In the genomic region with DNA sequence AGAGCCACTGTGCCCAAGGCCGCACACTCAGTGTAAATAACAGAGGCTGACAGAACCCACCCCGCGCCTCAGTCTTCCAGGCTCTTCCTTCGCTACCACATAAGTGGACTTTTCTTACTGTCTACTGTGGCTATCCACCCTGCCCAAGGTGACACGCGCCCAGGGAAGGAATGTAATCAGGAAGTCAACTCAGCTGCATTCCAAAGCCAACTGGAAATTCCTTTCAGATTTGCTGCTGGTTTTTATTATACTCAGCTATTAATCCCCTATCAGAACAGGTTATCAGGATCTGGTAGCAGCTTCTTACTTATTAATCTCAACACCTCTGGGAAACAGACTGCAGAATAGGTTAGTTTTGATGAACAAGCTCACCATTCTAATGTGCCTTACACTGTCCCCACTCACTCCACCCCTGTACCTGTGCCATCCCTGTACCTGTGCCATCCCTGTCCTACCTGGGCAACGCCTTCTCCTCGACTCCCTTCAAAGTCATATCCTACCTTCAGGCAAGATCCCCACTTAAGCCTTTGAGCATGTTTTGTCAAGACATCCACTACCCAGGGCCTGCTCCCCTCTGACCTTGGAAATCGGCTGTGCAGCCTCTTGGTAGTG, we compare ENCODE assay signal across 11 cellular contexts.
DNase-seq lines count a peak whose midpoint lies in the region; ATAC-seq, FAIRE-seq and TF ChIP-seq lines count a peak whose summit lies in the region.
"Had no signal": no experiment of that assay in that cellular context is flagged by ENCODE, and none has a peak within 500 bp of the region (broad histone marks: within the 10 kb centered on the region; RNA-seq: fewer than 3 reads in every experiment).

No MANE protein-coding gene starts in this region.

- H3K36me3 ChIP-seq in right atrium auricular region (no peaks in the 10 kb centered on the region), brain microvascular endothelial cell (replicated peaks) (no peaks in the 10 kb centered on the region)

- H3K4me1 ChIP-seq in right atrium auricular region = peaks cover 0 to 13% of the 10 kb centered on the region in 2 donors
- H3K4me1 ChIP-seq in right cardiac atrium (ENCODE audit: control insufficient read depth, insufficient read depth, low read length) = peaks cover 6% of the 10 kb centered on the region

- FAIRE-seq in urothelium cell line (lab: Jason Lieb, UNC) = no peak

- ATAC-seq in right cardiac atrium (no peak), GM18858 (IDR thresholded peaks at IDR 0.05; ENCODE audit: unreplicated experiment) (no peak)
- ATAC-seq: activated naive CD8-positive, alpha-beta T cell treated with anti-CD3 and anti-CD28 coated beads, Interleukin-2, amount 50 U/mL, for 24 hours had no signal

- H3K4me3 ChIP-seq in right atrium auricular region (no peak overlapping the region), right cardiac atrium (ENCODE audit: low read length) (no peak overlapping the region), brain microvascular endothelial cell (ENCODE audit: low read depth, low read length) (no peak overlapping the region)

- intact Hi-C loops in right cardiac atrium (cut with DNase I) = no loop called here

- H3K27ac ChIP-seq in right atrium auricular region = no peak overlapping the region
- H3K27ac ChIP-seq in right cardiac atrium (ENCODE audit: low read length) = no peak overlapping the region
- no peak overlapping the region for H3K27ac ChIP-seq in brain microvascular endothelial cell

- DNase-seq in right atrium auricular region (ENCODE audit: low spot score) (peak; percentile 32), right cardiac atrium (no peak), brain microvascular endothelial cell (peak; percentile 28), kidney tubule cell (ENCODE audit: low spot score) (peak; percentile 85), urothelium cell line (ENCODE audit: low spot score) (peak; percentile 66), NCI-H1417 treated with DMSO at 0.1 percent for 48 hours (lab: John Stamatoyannopoulos, UW) (no peak), OCI-M1 (lab: John Stamatoyannopoulos, UW) (no peak)
- DNase-seq: activated CD4-positive, alpha-beta T cell treated with anti-CD3 and anti-CD28 coated beads, Interleukin-2, amount 50 U/mL, for 48 hours; activated naive CD8-positive, alpha-beta T cell treated with anti-CD3 and anti-CD28 coated beads, Interleukin-2, amount 50 U/mL, for 24 hours; SHP77 treated with DMSO at 0.1 percent for 48 hours had no signal

- TF ChIP-seq CTCF in right atrium auricular region (IDR thresholded peaks at IDR 0.05) (no peak), brain microvascular endothelial cell (IDR thresholded peaks at IDR 0.05; ENCODE audit: low read depth, low read length, missing control alignments) (no peak)

- in situ Hi-C loops in brain microvascular endothelial cell (cut with HindIII; ENCODE audit: low pct_ligation_motif_present, low sequenced_read_pairs) = no loop called here

- 91% methylated on average over 9 of the region's 9 CpGs for WGBS in right cardiac atrium

- H3K9me3 ChIP-seq in right atrium auricular region = no peaks in the 10 kb centered on the region
- H3K9me3 ChIP-seq in right cardiac atrium (ENCODE audit: control insufficient read depth, low read length) = no peaks in the 10 kb centered on the region

- H3K27me3 ChIP-seq in right atrium auricular region = no peaks in the 10 kb centered on the region
- H3K27me3 ChIP-seq in right cardiac atrium (ENCODE audit: control insufficient read depth, insufficient read depth) = no peaks in the 10 kb centered on the region
- no peaks in the 10 kb centered on the region for H3K27me3 ChIP-seq in brain microvascular endothelial cell (replicated peaks)

Comparison
In these comparisons a context has a peak if more than half of its experiments do, and no peak if none do; other contexts are left out.
1. DNase-seq: peak in right atrium auricular region (single experiment), brain microvascular endothelial cell (single experiment), kidney tubule cell (single experiment) and urothelium cell line (single experiment); none in right cardiac atrium (0 of 3), NCI-H1417 treated with DMSO at 0.1 percent for 48 hours (single experiment) and OCI-M1 (single experiment).